ENCODE assay signal across 8 cellular contexts in genomic region chr9:129822825-129823162, GRCh38. TPM values are rescaled to one million over a fixed set of nuclear protein-coding genes. Genes with fewer than 3 reads are reported as not detected.
DNase-seq lines count a peak whose midpoint lies in the region; ATAC-seq, FAIRE-seq and TF ChIP-seq lines count a peak whose summit lies in the region.

No MANE protein-coding gene starts in this region.

- H3K27me3 ChIP-seq in GM06990 (replicated peaks; ENCODE audit: control insufficient read depth, insufficient read depth, low read length) (no peaks in the 10 kb centered on the region), Peyer's patch (no peaks in the 10 kb centered on the region), esophagus muscularis mucosa (no peaks in the 10 kb centered on the region), pancreas (no peaks in the 10 kb centered on the region)

- ATAC-seq in pancreas (no peak), GM21381 (IDR thresholded peaks at IDR 0.05; ENCODE audit: unreplicated experiment) (no peak)

- TF ChIP-seq CTCF in GM06990 (IDR thresholded peaks at IDR 0.05; ENCODE audit: insufficient read depth, low read length, poor library complexity, severe bottlenecking): no peak
- TF ChIP-seq CTCF in Peyer's patch (IDR thresholded peaks at IDR 0.05): no peak
- TF ChIP-seq CTCF in esophagus muscularis mucosa (IDR thresholded peaks at IDR 0.05): no peak
- no peak for TF ChIP-seq CTCF in pancreas (IDR thresholded peaks at IDR 0.05)

- peaks cover 0 to 10% (median 0%) of the 10 kb centered on the region in 4 donors for H3K4me1 ChIP-seq in Peyer's patch
- peaks cover 8 to 13% (median 10%) of the 10 kb centered on the region in 4 donors for H3K4me1 ChIP-seq in esophagus muscularis mucosa
- H3K4me1 ChIP-seq in pancreas: peaks cover 0 to 4% (median 0%) of the 10 kb centered on the region in 3 donors

- no peak for TF ChIP-seq POLR2A in Peyer's patch (IDR thresholded peaks at IDR 0.05)
- TF ChIP-seq POLR2A in esophagus muscularis mucosa (IDR thresholded peaks at IDR 0.05; ENCODE audit: low read depth): no peak
- TF ChIP-seq POLR2A in erythroblast (IDR thresholded peaks at IDR 0.05; ENCODE audit: low read length): no peak

- DNase-seq in GM06990 (ENCODE audit: extremely low read depth, insufficient read length) (no peak), Peyer's patch (no peak), esophagus muscularis mucosa (ENCODE audit: extremely low spot score) (no peak), pancreas (peak in 1 of 6 donors; percentile 62), erythroblast (lab: John Stamatoyannopoulos, UW) (no peak), Ammon's horn (ENCODE audit: low spot score) (no peak)
- no peak for DNase-seq in stimulated activated naive CD4-positive, alpha-beta T cell treated with Interleukin-2 at 50 U/mL for 16 hours (lab: John Stamatoyannopoulos, UW)

- H3K36me3 ChIP-seq in GM06990 (ENCODE audit: control insufficient read depth, insufficient read depth, low read length): peaks cover 4% of the 10 kb centered on the region
- peaks cover 0 to 54% (median 0%) of the 10 kb centered on the region in 3 donors for H3K36me3 ChIP-seq in Peyer's patch
- H3K36me3 ChIP-seq in esophagus muscularis mucosa: peaks cover 33 to 62% (median 53%) of the 10 kb centered on the region in 4 donors
- peaks cover 0 to 36% (median 13%) of the 10 kb centered on the region in 3 donors for H3K36me3 ChIP-seq in pancreas

- TF ChIP-seq EP300 in esophagus muscularis mucosa (IDR thresholded peaks at IDR 0.05): no peak

- peak overlapping the region; percentile 85 for H3K4me3 ChIP-seq in GM06990 (replicated peaks; ENCODE audit: low read depth, low read length)
- H3K4me3 ChIP-seq in Peyer's patch: peak overlapping the region; percentile 79 to 94 (median 92)
- peak overlapping the region; percentile 90 to 99 (median 94) for H3K4me3 ChIP-seq in esophagus muscularis mucosa
- H3K4me3 ChIP-seq in pancreas: peak overlapping the region in 3 of 4 donors; percentile 7 to 84 (median 80)

- 46% methylated on average over 9 of the region's 11 CpGs for WGBS in esophagus muscularis mucosa
- 62 to 69% methylated on average over 11 of the region's 11 CpGs for WGBS in pancreas, 2 donors

- H3K9me3 ChIP-seq in Peyer's patch (no peaks in the 10 kb centered on the region), esophagus muscularis mucosa (no peaks in the 10 kb centered on the region), pancreas (no peaks in the 10 kb centered on the region)

- FAIRE-seq in pancreas (lab: Jason Lieb, UNC): no peak

- intact Hi-C loops in esophagus muscularis mucosa (cut with DNase I): no loop called here
- intact Hi-C loops in pancreas (cut with DNase I): no loop called here

- H3K27ac ChIP-seq in Peyer's patch (peak overlapping the region in 2 of 4 donors; percentile 84 to 91), esophagus muscularis mucosa (replicated peaks in 1 of 4) (peak overlapping the region in 3 of 4 donors; percentile 77 to 82 (median 81)), pancreas (no peak overlapping the region)

RNA-seq across cellular contexts. Expression of gene TOR1A, which starts 1.1 kb away (rescaled TPM):
- 10 to 100 TPM; 28.9 to 49.6 (median 39.8) TPM for total RNA-seq in Peyer's patch
- total RNA-seq in esophagus muscularis mucosa: 10 to 100 TPM; 29.7 to 46.4 (median 34.4) TPM
- total RNA-seq in pancreas: 10 to 100 TPM in 5 of 6 donors, 1 to 10 TPM in 1; 8.9 to 17.5 (median 12.2) TPM
- polyA plus RNA-seq in pancreas: 10 to 100 TPM; 10.0 to 15.3 TPM

RNA-seq across cellular contexts. Expression of gene C9orf78, which starts 12.3 kb away (rescaled TPM):
- 10 to 100 TPM; 30.2 to 42.2 (median 36.2) TPM for total RNA-seq in Peyer's patch
- total RNA-seq in esophagus muscularis mucosa: 100 to 1,000 TPM in 1 of 4 donors, 10 to 100 TPM in 3; 47.3 to 139 (median 62.6) TPM
- 10 to 100 TPM; 16.3 to 22.4 (median 17.2) TPM for total RNA-seq in pancreas
- polyA plus RNA-seq in pancreas: 10 to 100 TPM; 24.2 to 38.6 TPM

RNA-seq across cellular contexts. Expression of gene USP20, which starts 12.5 kb away (rescaled TPM):
- total RNA-seq in Peyer's patch (10 to 100 TPM; 15.8 to 36.3 (median 22.6) TPM), esophagus muscularis mucosa (10 to 100 TPM; 31.1 to 45.3 (median 38.7) TPM), pancreas (10 to 100 TPM in 5 of 6 donors, 1 to 10 TPM in 1; 9.7 to 20.2 (median 13.1) TPM)
- 10 to 100 TPM; 38.8 to 54.8 TPM for polyA plus RNA-seq in pancreas

RNA-seq across cellular contexts. Expression of gene TOR1B, which starts 19.8 kb away (rescaled TPM):
- total RNA-seq in Peyer's patch (10 to 100 TPM; 19.8 to 54.7 (median 44.5) TPM), esophagus muscularis mucosa (10 to 100 TPM; 24.5 to 29.0 (median 26.0) TPM), pancreas (10 to 100 TPM in 5 of 6 donors, 1 to 10 TPM in 1; 7.6 to 17.3 (median 12.0) TPM)
- polyA plus RNA-seq in pancreas: 10 to 100 TPM in 1 of 2 donors, 1 to 10 TPM in 1; 6.1 to 10.5 TPM

Comparison
In these comparisons a context has a peak if more than half of its experiments do, and no peak if none do; other contexts are left out.
1. H3K27ac ChIP-seq: peak in esophagus muscularis mucosa (3 of 4); none in pancreas (0 of 4).
2. Peak in every context shown above with its lines, with median percentiles within 50 percentile points of each other: H3K4me3 ChIP-seq.